9 cellular contexts compared by ENCODE assay signal in the genomic region with DNA sequence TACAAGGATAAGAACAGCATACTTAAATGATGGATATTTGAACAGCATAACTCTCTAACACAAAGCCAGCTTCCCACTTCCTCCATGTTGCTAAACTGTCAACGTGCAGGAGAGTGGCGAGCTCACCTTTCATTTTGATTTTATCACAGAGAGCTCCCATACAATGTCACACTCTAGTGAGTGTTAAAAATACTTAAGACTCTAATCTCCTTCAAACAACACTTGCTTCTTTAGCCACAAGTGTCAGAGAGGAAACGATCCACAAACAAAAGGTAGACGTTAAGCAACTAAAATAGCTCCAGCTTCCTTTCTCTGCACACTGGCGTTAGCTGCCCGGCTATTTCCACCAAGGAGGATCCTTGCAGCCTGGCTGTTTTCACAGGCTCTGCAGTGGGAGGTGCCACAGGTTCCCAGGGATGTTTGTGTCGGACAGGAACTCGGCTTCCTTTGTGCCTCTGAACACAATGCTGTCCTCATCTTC.
DNase-seq lines count a peak whose midpoint lies in the region; ATAC-seq, FAIRE-seq and TF ChIP-seq lines count a peak whose summit lies in the region.
"Had no signal": no experiment of that assay in that cellular context is flagged by ENCODE, and none has a peak within 500 bp of the region (broad histone marks: within the 10 kb centered on the region; RNA-seq: fewer than 3 reads in every experiment).

No MANE protein-coding gene starts in this region.

- no peak overlapping the region for H2AFZ ChIP-seq in hepatocyte

- peak overlapping the region; percentile 39 for H3K4me2 ChIP-seq in hepatocyte

- intact Hi-C loops in MCF 10A (cut with micrococcal nuclease), result no loop called here

- H3K4me3 ChIP-seq in hepatocyte (no peak overlapping the region), small intestine (ENCODE audit: low read depth in 1 of 2, low read length in 2 of 2) (no peak overlapping the region)

- no peaks in the 10 kb centered on the region for H3K27me3 Mint-ChIP-seq in MCF 10A (ENCODE audit: insufficient read depth, unreplicated experiment)
- peaks cover 4% of the 10 kb centered on the region for H3K27me3 Mint-ChIP-seq in activated CD4-positive, alpha-beta memory T cell treated with anti-CD3 and anti-CD28 coated beads, Interleukin-2, amount 10 ng/mL, durations not matched to agents 7 days and 5 days

- H3K27me3 ChIP-seq in hepatocyte (no peaks in the 10 kb centered on the region), small intestine (ENCODE audit: control insufficient read depth in 2 of 2, insufficient read depth in 2 of 2, low read length in 2 of 2) (no peaks in the 10 kb centered on the region)

- TF ChIP-seq CTCF in MCF 10A (IDR thresholded peaks at IDR 0.05; ENCODE audit: unreplicated experiment) (no peak), hepatocyte (IDR thresholded peaks at IDR 0.05; ENCODE audit: poor library complexity) (no peak)

- no peak overlapping the region for H3K27ac ChIP-seq in hepatocyte
- H3K27ac ChIP-seq in small intestine (ENCODE audit: low read depth in 1 of 2, low read length in 1 of 2), result no peak overlapping the region

- no peak for ATAC-seq in GM19452 (IDR thresholded peaks at IDR 0.05; ENCODE audit: unreplicated experiment)

- no peak overlapping the region for H3K4me3 Mint-ChIP-seq in MCF 10A (ENCODE audit: unreplicated experiment)
- peak overlapping the region; percentile 25 for H3K4me3 Mint-ChIP-seq in activated CD4-positive, alpha-beta memory T cell treated with anti-CD3 and anti-CD28 coated beads, Interleukin-2, amount 10 ng/mL, durations not matched to agents 7 days and 5 days

- peaks cover 10% of the 10 kb centered on the region for H3K4me1 Mint-ChIP-seq in MCF 10A (ENCODE audit: insufficient read depth, unreplicated experiment)
- peaks cover 34% of the 10 kb centered on the region for H3K4me1 Mint-ChIP-seq in activated CD4-positive, alpha-beta memory T cell treated with anti-CD3 and anti-CD28 coated beads, Interleukin-2, amount 10 ng/mL, durations not matched to agents 7 days and 5 days

- BruUV-seq in MCF 10A (replicated peaks; lab: Mats Ljungman, UMichigan), result no TSS peak

- H3K9me3 Mint-ChIP-seq in MCF 10A (ENCODE audit: unreplicated experiment), result no peaks in the 10 kb centered on the region
- no peaks in the 10 kb centered on the region for H3K9me3 Mint-ChIP-seq in activated CD4-positive, alpha-beta memory T cell treated with anti-CD3 and anti-CD28 coated beads, Interleukin-2, amount 10 ng/mL, durations not matched to agents 7 days and 5 days

- in situ Hi-C loops in T47D (cut with HindIII; ENCODE audit: low pct_unique_long_range_greater_than_20kb, low sequenced_read_pairs), result no loop called here

- POLR2A ChIA-PET in MCF 10A (lab: Yijun Ruan, JAX), result interaction anchor here (0.9 to 1.4 kb wide), 3 partner anchors 18 to 532 kb away, joined by 3 read pairs; no protein-coding TSS in a partner anchor
- POLR2A ChIA-PET in activated CD4-positive, alpha-beta memory T cell treated with anti-CD3 and anti-CD28 coated beads, Interleukin-2, amount 10 ng/mL, durations not matched to agents 7 days and 5 days (lab: Charles Lee), result interaction anchor here (1.4 kb wide), 1 partner anchor 18 kb away, joined by 6 read pairs; no protein-coding TSS in a partner anchor

- WGBS in hepatocyte (ENCODE audit: low lambda C conversion rate, missing lambda C conversion rate), result 19% methylated on average over 8 of the region's 8 CpGs
- 33 to 76% (median 64%) methylated on average over 8 of the region's 8 CpGs for WGBS in small intestine, 3 donors

- FAIRE-seq in small intestine (lab: Jason Lieb, UNC), result no peak

- no peaks in the 10 kb centered on the region for H3K79me2 ChIP-seq in hepatocyte

- H3K36me3 Mint-ChIP-seq in MCF 10A (ENCODE audit: insufficient read depth, unreplicated experiment), result no peaks in the 10 kb centered on the region
- no peaks in the 10 kb centered on the region for H3K36me3 Mint-ChIP-seq in activated CD4-positive, alpha-beta memory T cell treated with anti-CD3 and anti-CD28 coated beads, Interleukin-2, amount 10 ng/mL, durations not matched to agents 7 days and 5 days (ENCODE audit: low read depth)

- H3K9me3 ChIP-seq in hepatocyte (ENCODE audit: low read depth) (no peaks in the 10 kb centered on the region), small intestine (ENCODE audit: control insufficient read depth, low read depth) (no peaks in the 10 kb centered on the region)

- no peaks in the 10 kb centered on the region for H3K9me2 ChIP-seq in hepatocyte (replicated peaks; ENCODE audit: insufficient read depth)

- H3K36me3 ChIP-seq in hepatocyte (replicated peaks; ENCODE audit: insufficient read depth, low read depth) (no peaks in the 10 kb centered on the region), small intestine (ENCODE audit: control insufficient read depth in 2 of 2, insufficient read depth in 2 of 2, low read length in 2 of 2) (peaks cover 0 to 2% of the 10 kb centered on the region in 2 donors)

- H3K4me1 ChIP-seq in hepatocyte (ENCODE audit: insufficient read depth), result no peaks in the 10 kb centered on the region
- no peaks in the 10 kb centered on the region for H3K4me1 ChIP-seq in small intestine (ENCODE audit: control insufficient read depth in 2 of 2, insufficient read depth in 1 of 2, low read depth in 1 of 2, low read length in 1 of 2)

- H4K20me1 ChIP-seq in hepatocyte (ENCODE audit: insufficient read depth, poor library complexity, severe bottlenecking), result no peaks in the 10 kb centered on the region

- DNase-seq in T47D (ENCODE audit: low read depth in 1 of 2, low spot score in 1 of 2) (peak; percentile 37 to 83), MCF 10A (ENCODE audit: unreplicated experiment) (no peak), hepatocyte (ENCODE audit: low spot score) (no peak), superior temporal gyrus (ENCODE audit: extremely low spot score) (peak; percentile 37), T1000 (lab: John Stamatoyannopoulos, UW) (no peak), small intestine (no peak)
- no peak for DNase-seq in activated CD4-positive, alpha-beta memory T cell treated with anti-CD3 and anti-CD28 coated beads, Interleukin-2, amount 10 ng/mL, durations not matched to agents 7 days and 5 days
- DNase-seq: MV-4-11 had no signal

- CTCF ChIA-PET in MCF 10A (lab: Yijun Ruan, JAX), result interaction anchor here (0.6 to 1.7 kb wide), 4 partner anchors 19 to 705 kb away, joined by 3 to 6 read pairs (median 4); no protein-coding TSS in a partner anchor
- CTCF ChIA-PET in activated CD4-positive, alpha-beta memory T cell treated with anti-CD3 and anti-CD28 coated beads, Interleukin-2, amount 10 ng/mL, durations not matched to agents 7 days and 5 days (lab: Charles Lee), result interaction anchor here (0.9 to 2.5 kb wide), 4 partner anchors 15 to 458 kb away, joined by 3 to 13 read pairs (median 6); no protein-coding TSS in a partner anchor

- no peak overlapping the region for H3K27ac Mint-ChIP-seq in MCF 10A (ENCODE audit: low read depth, unreplicated experiment)
- H3K27ac Mint-ChIP-seq in activated CD4-positive, alpha-beta memory T cell treated with anti-CD3 and anti-CD28 coated beads, Interleukin-2, amount 10 ng/mL, durations not matched to agents 7 days and 5 days, result peak overlapping the region; percentile 69

Comparison
In these comparisons a context has a peak if more than half of its experiments do, and no peak if none do; other contexts are left out.
1. DNase-seq: peak in T47D (2 of 2) and superior temporal gyrus (single experiment); none in MCF 10A (single experiment), activated CD4-positive, alpha-beta memory T cell treated with anti-CD3 and anti-CD28 coated beads, Interleukin-2, amount 10 ng/mL, durations not matched to agents 7 days and 5 days (single experiment), hepatocyte (single experiment), T1000 (single experiment) and small intestine (single experiment).